8 cellular contexts compared by ENCODE assay signal in the genomic region with DNA sequence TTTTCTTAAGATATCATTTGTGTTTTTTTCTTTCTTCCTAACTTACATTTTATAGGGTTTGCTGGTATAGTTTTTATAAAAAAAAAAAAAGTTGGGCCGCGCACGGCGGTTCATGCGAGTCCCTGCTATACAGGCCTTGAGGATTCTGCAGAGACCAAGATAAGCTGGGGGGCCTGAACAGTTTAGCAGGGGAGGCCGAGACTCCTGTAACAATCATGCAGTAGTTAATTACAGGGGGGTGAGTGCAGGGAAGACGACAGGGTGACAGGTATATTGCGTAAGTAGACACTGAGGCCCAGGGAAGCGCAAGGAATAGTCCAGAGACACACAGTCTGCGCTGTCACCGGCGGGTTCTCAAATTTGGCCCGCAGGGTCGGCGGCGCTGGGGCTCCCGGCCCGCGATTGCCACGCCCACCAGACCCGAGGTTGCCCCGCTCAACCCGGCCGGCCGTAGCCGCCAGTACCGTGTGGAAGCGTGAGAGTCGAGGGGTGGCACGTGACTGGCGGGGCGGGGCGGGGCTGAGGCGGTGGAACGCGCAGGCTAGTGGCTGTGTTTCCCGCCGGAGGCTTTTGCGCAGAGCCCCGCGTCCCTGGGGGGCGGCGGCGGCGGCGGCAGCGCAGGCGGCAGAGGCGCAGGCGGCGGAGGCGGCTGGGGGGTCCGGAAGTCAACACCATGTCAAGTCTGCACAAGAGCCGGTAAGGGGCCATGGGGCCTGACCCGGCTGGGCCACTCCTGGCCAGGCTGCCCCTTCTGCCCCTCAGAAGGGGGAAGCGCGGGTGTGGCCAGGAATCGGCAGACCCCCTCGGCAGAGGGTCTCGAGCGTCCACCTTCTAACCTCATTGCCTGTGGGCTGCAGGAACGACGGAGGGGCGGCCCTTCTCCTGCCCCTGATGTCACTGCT.
DNase-seq lines count a peak whose midpoint lies in the region; ATAC-seq and FAIRE-seq lines count a peak whose summit lies in the region.

A gene with protein sequence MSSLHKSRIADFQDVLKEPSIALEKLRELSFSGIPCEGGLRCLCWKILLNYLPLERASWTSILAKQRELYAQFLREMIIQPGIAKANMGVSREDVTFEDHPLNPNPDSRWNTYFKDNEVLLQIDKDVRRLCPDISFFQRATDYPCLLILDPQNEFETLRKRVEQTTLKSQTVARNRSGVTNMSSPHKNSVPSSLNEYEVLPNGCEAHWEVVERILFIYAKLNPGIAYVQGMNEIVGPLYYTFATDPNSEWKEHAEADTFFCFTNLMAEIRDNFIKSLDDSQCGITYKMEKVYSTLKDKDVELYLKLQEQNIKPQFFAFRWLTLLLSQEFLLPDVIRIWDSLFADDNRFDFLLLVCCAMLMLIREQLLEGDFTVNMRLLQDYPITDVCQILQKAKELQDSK (plus strand): TSS at position 573 of the 902 bp plus-strand sequence. CDS start 101 bp downstream, at position 674.

- FAIRE-seq in HTR-8/SVneo (lab: Jason Lieb, UNC): peak; percentile 16

- peaks cover 19% of the 10 kb centered on the region for H3K36me3 Mint-ChIP-seq in effector memory CD8-positive, alpha-beta T cell (ENCODE audit: insufficient read depth)
- H3K36me3 Mint-ChIP-seq in memory B cell: peaks cover 6% of the 10 kb centered on the region

- peak within 1 kb of the TSS; percentile 96 to 98 for H3K4me3 Mint-ChIP-seq in effector memory CD8-positive, alpha-beta T cell
- H3K4me3 Mint-ChIP-seq in memory B cell: peak within 1 kb of the TSS; percentile 100

- H3K27me3 Mint-ChIP-seq in effector memory CD8-positive, alpha-beta T cell: no peaks in the 10 kb centered on the region
- H3K27me3 Mint-ChIP-seq in memory B cell: no peaks in the 10 kb centered on the region

- peak within 1 kb of the TSS; percentile 96 to 97 for H3K27ac Mint-ChIP-seq in effector memory CD8-positive, alpha-beta T cell
- peak within 1 kb of the TSS; percentile 96 for H3K27ac Mint-ChIP-seq in memory B cell

- ATAC-seq in GM21360 (IDR thresholded peaks at IDR 0.05; ENCODE audit: unreplicated experiment) (peak; percentile 91), memory B cell (ENCODE audit: low read depth) (peak; percentile 93)
- ATAC-seq in effector memory CD8-positive, alpha-beta T cell (replicated peaks): peak; percentile 95

- H3K4me1 Mint-ChIP-seq in effector memory CD8-positive, alpha-beta T cell (ENCODE audit: low read depth in 2 of 2): peaks cover 14 to 15% of the 10 kb centered on the region in 2 donors
- peaks cover 12% of the 10 kb centered on the region for H3K4me1 Mint-ChIP-seq in memory B cell

- no peaks in the 10 kb centered on the region for H3K9me3 Mint-ChIP-seq in effector memory CD8-positive, alpha-beta T cell
- H3K9me3 Mint-ChIP-seq in memory B cell: no peaks in the 10 kb centered on the region

- DNase-seq in CMK (ENCODE audit: low read depth): peak; percentile 46
- DNase-seq in HTR-8/SVneo (ENCODE audit: insufficient read length, low spot score): peak; percentile 83
- DNase-seq in NOMO-1 treated with dmso at 0.1 percent for 144 hours (lab: John Stamatoyannopoulos, UW; ENCODE audit: unreplicated experiment): peak; percentile 96
- peak; percentile 78 to 81 for DNase-seq in activated CD8-positive, alpha-beta memory T cell treated with anti-CD3 and anti-CD28 coated beads for 4 hours (ENCODE audit: low read depth in 2 of 2)
- peak; percentile 87 to 91 (median 91) for DNase-seq in effector memory CD8-positive, alpha-beta T cell
- DNase-seq in memory B cell (ENCODE audit: low spot score in 2 of 2): peak; percentile 95 to 96
- DNase-seq in stimulated activated CD8-positive, alpha-beta memory T cell treated with anti-CD3 and anti-CD28 coated beads, Interleukin-12 subunit alpha, Interleukin-12 subunit beta, amount 100 ng/mL, for 1 hour (ENCODE audit: low read depth): peak; percentile 82

Comparison
In these comparisons a context has a peak if more than half of its experiments do, and no peak if none do; other contexts are left out.
1. Peak in every context shown above with its lines: DNase-seq and ATAC-seq.
2. DNase-seq: peak in every context shown above with its lines; median percentile 96 in NOMO-1 treated with dmso at 0.1 percent for 144 hours; 96 in memory B cell; 91 in effector memory CD8-positive, alpha-beta T cell; 83 in HTR-8/SVneo; 82 in stimulated activated CD8-positive, alpha-beta memory T cell treated with anti-CD3 and anti-CD28 coated beads, Interleukin-12 subunit alpha, Interleukin-12 subunit beta, amount 100 ng/mL, for 1 hour; 80 in activated CD8-positive, alpha-beta memory T cell treated with anti-CD3 and anti-CD28 coated beads for 4 hours; 46 in CMK.